Comparison of ENCODE assay signal across 8 cellular contexts in the genomic region with DNA sequence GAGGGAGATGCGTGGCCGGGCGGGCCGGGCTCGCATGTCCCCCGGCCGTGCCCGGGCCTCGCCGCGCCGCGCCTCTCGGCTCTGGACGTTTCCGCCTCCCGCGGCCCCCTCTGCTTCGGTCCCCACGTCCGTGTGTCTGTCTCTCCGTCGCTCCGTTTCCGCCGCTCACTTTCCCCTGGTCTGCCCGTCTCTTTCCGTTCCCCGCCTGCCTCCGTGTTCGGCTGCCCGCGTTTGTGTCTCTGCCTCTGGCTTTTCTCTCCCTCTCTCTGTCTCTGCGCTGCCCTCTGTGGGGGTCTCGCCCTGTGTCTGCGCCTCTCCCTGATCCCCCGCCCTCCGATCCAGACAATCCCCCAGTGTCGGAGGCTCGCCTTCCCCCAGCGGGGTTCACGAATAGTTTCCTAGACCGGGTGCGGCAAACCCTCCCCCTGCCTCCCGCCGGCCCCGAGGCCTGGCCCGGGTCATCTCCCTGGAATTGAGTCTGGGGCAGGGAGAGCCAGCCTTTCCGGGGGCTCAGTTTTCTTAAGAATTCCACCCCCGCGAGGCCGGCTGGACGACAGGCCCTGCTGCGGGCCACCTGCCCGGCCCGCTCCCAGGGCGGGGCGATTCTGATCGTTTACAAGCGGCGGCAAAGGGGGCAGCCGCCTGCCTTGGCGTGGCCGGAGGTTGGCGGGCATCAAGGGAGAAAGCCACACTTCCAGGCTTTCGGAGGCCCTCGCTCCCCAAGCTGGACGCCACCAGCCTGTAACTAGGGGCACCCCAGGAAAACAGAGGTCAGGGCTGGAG. TPM values are rescaled to one million over a fixed set of nuclear protein-coding genes. Genes with fewer than 3 reads are reported as not detected.
DNase-seq lines count a peak whose midpoint lies in the region; ATAC-seq and TF ChIP-seq lines count a peak whose summit lies in the region.

No MANE protein-coding gene starts in this region.

- TF ChIP-seq CTCF in CD14-positive monocyte (IDR thresholded peaks at IDR 0.05) (no peak), epithelial cell of esophagus (IDR thresholded peaks at IDR 0.05; ENCODE audit: insufficient read depth, low read depth, low read length, missing control alignments) (no peak), type B pancreatic cell (conservative IDR thresholded peaks at IDR 0.05) (no peak)
- TF ChIP-seq CTCF in activated CD8-positive, alpha-beta T cell treated with anti-CD3 and anti-CD28 coated beads for 36 hours (IDR thresholded peaks at IDR 0.05): no peak

- DNase-seq in CD14-positive monocyte (ENCODE audit: low spot score): no peak
- DNase-seq in activated CD8-positive, alpha-beta T cell treated with anti-CD3 and anti-CD28 coated beads for 36 hours: peak; percentile 81
- DNase-seq in epithelial cell of esophagus (ENCODE audit: low read depth): no peak
- no peak for DNase-seq in naive B cell
- DNase-seq in type B pancreatic cell (ENCODE audit: extremely low spot score, unreplicated experiment): no peak
- no peak for DNase-seq in NCI-H1092 (lab: John Stamatoyannopoulos, UW)

- POLR2A ChIA-PET in activated CD8-positive, alpha-beta T cell treated with anti-CD3 and anti-CD28 coated beads for 36 hours (lab: Charles Lee): interaction anchor here (1.1 to 2.2 kb wide), 4 partner anchors 16 to 49 kb away, joined by 4 to 11 read pairs (median 5); no protein-coding TSS in a partner anchor

- H3K36me3 Mint-ChIP-seq in CD14-positive monocyte (peaks cover 2 to 5% of the 10 kb centered on the region in 2 donors), naive B cell (peaks cover 0 to 8% of the 10 kb centered on the region in 2 donors), type B pancreatic cell (no peaks in the 10 kb centered on the region)
- H3K36me3 Mint-ChIP-seq in activated CD8-positive, alpha-beta T cell treated with anti-CD3 and anti-CD28 coated beads for 36 hours (ENCODE audit: low read depth): no peaks in the 10 kb centered on the region

- peaks cover 62 to 86% (median 62%) of the 10 kb centered on the region in 3 donors for H3K27me3 Mint-ChIP-seq in CD14-positive monocyte (ENCODE audit: low read depth in 3 of 3)
- peaks cover 10% of the 10 kb centered on the region for H3K27me3 Mint-ChIP-seq in activated CD8-positive, alpha-beta T cell treated with anti-CD3 and anti-CD28 coated beads for 36 hours
- peaks cover 49 to 80% (median 64%) of the 10 kb centered on the region in 3 donors for H3K27me3 Mint-ChIP-seq in naive B cell
- H3K27me3 Mint-ChIP-seq in type B pancreatic cell: peaks cover 46% of the 10 kb centered on the region

- H3K27ac Mint-ChIP-seq in CD14-positive monocyte: peak overlapping the region in 3 of 7 donors; percentile 19 to 73 (median 25)
- peak overlapping the region; percentile 69 for H3K27ac Mint-ChIP-seq in activated CD8-positive, alpha-beta T cell treated with anti-CD3 and anti-CD28 coated beads for 36 hours
- peak overlapping the region in 2 of 6 donors; percentile 81 to 82 for H3K27ac Mint-ChIP-seq in naive B cell
- peak overlapping the region; percentile 79 for H3K27ac Mint-ChIP-seq in type B pancreatic cell

- peaks cover 19% of the 10 kb centered on the region for H3K4me1 Mint-ChIP-seq in CD14-positive monocyte
- H3K4me1 Mint-ChIP-seq in activated CD8-positive, alpha-beta T cell treated with anti-CD3 and anti-CD28 coated beads for 36 hours (ENCODE audit: low read depth): peaks cover 28% of the 10 kb centered on the region
- H3K4me1 Mint-ChIP-seq in naive B cell: peaks cover 21 to 33% (median 27%) of the 10 kb centered on the region in 3 donors
- H3K4me1 Mint-ChIP-seq in type B pancreatic cell (ENCODE audit: unreplicated experiment): peaks cover 31% of the 10 kb centered on the region

- H3K4me3 Mint-ChIP-seq in CD14-positive monocyte: peak overlapping the region; percentile 85 to 99
- peak overlapping the region; percentile 83 for H3K4me3 Mint-ChIP-seq in activated CD8-positive, alpha-beta T cell treated with anti-CD3 and anti-CD28 coated beads for 36 hours
- peak overlapping the region; percentile 86 to 96 (median 89) for H3K4me3 Mint-ChIP-seq in naive B cell
- H3K4me3 Mint-ChIP-seq in type B pancreatic cell: peak overlapping the region; percentile 96

- intact Hi-C loops in CD14-positive monocyte (cut with micrococcal nuclease): no loop called here
- intact Hi-C loops in activated CD8-positive, alpha-beta T cell treated with anti-CD3 and anti-CD28 coated beads for 36 hours (cut with micrococcal nuclease): loop anchor here (5.0 kb wide), 1 partner anchor 48 kb away; a partner anchor contains a TSS

- H3K9me3 Mint-ChIP-seq in CD14-positive monocyte: peaks cover 0 to 23% (median 5%) of the 10 kb centered on the region in 7 donors
- H3K9me3 Mint-ChIP-seq in activated CD8-positive, alpha-beta T cell treated with anti-CD3 and anti-CD28 coated beads for 36 hours: no peaks in the 10 kb centered on the region
- H3K9me3 Mint-ChIP-seq in naive B cell: no peaks in the 10 kb centered on the region
- H3K9me3 Mint-ChIP-seq in type B pancreatic cell: no peaks in the 10 kb centered on the region

- CTCF ChIA-PET in activated CD8-positive, alpha-beta T cell treated with anti-CD3 and anti-CD28 coated beads for 36 hours (lab: Charles Lee): interaction anchor here (0.9 to 3.2 kb wide), 5 partner anchors 8 to 59 kb away, joined by 3 to 23 read pairs (median 4); no protein-coding TSS in a partner anchor

- ATAC-seq in HG03520 (IDR thresholded peaks at IDR 0.05; ENCODE audit: unreplicated experiment) (peak; percentile 19), naive B cell (ENCODE audit: low read depth in 2 of 2) (peak; percentile 26), GM21825 (IDR thresholded peaks at IDR 0.05; ENCODE audit: unreplicated experiment) (no peak)
- peak; percentile 53 for ATAC-seq in activated CD8-positive, alpha-beta T cell treated with anti-CD3 and anti-CD28 coated beads for 36 hours

- peak overlapping the region; percentile 69 for H3K4me3 ChIP-seq in epithelial cell of esophagus (ENCODE audit: low read length)

RNA-seq across cellular contexts. Expression of a gene that starts 0.8 kb away (rescaled TPM):
- polyA plus RNA-seq in CD14-positive monocyte: not detected
- total RNA-seq in activated CD8-positive, alpha-beta T cell treated with anti-CD3 and anti-CD28 coated beads for 36 hours: 10 to 100 TPM; 27.0 to 27.6 TPM
- under 1 TPM in 1 of 6 donors, not detected in 5; 0.53 TPM for polyA plus RNA-seq in naive B cell (ENCODE audit: low read depth in 6 of 6)
- 69.9 and 142 TPM in 2 replicates for total RNA-seq in type B pancreatic cell (ENCODE audit: low replicate concordance)

RNA-seq across cellular contexts. Expression of a gene that starts 19.7 kb away (rescaled TPM):
- polyA plus RNA-seq in CD14-positive monocyte: not detected
- not detected for total RNA-seq in activated CD8-positive, alpha-beta T cell treated with anti-CD3 and anti-CD28 coated beads for 36 hours
- polyA plus RNA-seq in naive B cell (ENCODE audit: low read depth in 6 of 6): not detected
- not detected in 2 replicates for total RNA-seq in type B pancreatic cell (ENCODE audit: low replicate concordance)
